1 cellular context compared by ENCODE assay signal in genomic region chr5:33148076-33148501, GRCh38.
A peak's percentile ranks its signal among the peaks of the same experiment; 100 is the strongest.
TF ChIP-seq lines count a peak whose summit lies in the region.

No MANE protein-coding gene starts in this region.

TF ChIP-seq in A549, 52 proteins besides CTCF, POLR2A, EP300 and RAD21 (continued from another document):
- TF ChIP-seq, protein P1, sequence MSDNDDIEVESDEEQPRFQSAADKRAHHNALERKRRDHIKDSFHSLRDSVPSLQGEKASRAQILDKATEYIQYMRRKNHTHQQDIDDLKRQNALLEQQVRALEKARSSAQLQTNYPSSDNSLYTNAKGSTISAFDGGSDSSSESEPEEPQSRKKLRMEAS (IDR thresholded peaks at IDR 0.05) = no peak
- TF ChIP-seq KDM5A (IDR thresholded peaks at IDR 0.05) (no peak), JUNB (IDR thresholded peaks at IDR 0.05) (peak; percentile 72), SMC3 (IDR thresholded peaks at IDR 0.05) (peak; percentile 20; the same call in 1 of the 3 replicates), TFCP2L1 (CRISPR knock-in tag; IDR thresholded peaks at IDR 0.05) (no peak), HMGXB4 (CRISPR knock-in tag; IDR thresholded peaks at IDR 0.05; ENCODE audit: borderline replicate concordance) (no peak), JUN (IDR thresholded peaks at IDR 0.05) (0 out of 5 replicates have a peak, but pooled peaks have one; percentile 38 to 44), EHF (CRISPR knock-in tag; IDR thresholded peaks at IDR 0.05) (no peak), EHMT2 (IDR thresholded peaks at IDR 0.05; ENCODE audit: low read depth) (no peak), NFE2L2 (conservative IDR thresholded peaks at IDR 0.05; ENCODE audit: low read length) (no peak), NR3C1 (IDR thresholded peaks at IDR 0.05) (no peak), NPAS2 (CRISPR knock-in tag; IDR thresholded peaks at IDR 0.05; ENCODE audit: borderline replicate concordance) (no peak)
